In the genomic region with DNA sequence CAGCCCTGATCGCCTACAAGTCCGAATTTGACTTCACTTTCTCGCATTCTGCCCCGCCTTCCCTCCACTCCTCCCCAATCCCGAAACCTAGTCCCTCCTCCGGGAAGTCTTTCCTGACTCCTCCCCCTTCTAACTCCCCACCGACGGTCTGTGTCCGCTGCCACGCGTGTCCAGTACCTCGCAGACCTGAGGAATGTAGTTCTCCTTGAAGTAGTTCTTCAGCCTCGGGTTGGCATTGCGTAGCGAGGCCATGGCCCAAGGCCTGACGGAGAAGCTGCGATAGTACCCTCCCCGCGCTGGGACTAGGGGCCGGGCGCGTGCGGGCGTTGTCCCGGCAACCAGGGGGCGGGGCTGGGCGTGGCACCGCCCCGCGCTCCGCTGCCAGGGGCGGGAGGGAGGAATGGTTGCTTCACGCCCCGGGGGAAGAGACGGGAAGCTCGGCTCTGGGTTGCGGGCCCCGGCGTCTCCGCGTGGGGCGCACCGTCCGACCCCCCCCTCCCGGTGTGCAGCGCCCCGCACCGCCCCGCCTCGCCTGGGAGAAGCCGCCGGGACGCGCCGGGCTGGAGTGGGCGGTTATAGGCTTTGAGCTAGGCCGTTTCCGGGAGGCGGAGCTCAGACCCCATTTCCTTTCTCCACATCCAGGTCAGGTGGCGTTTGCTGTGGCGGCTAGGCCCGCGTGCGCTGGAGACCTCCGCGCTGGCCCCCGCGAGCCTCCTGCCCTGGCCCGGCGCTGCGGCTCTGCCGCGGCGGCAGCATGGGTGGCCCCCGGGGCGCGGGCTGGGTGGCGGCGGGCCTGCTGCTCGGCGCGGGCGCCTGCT, we compare ENCODE assay signal across 8 cellular contexts. TPM values are rescaled to one million over a fixed set of nuclear protein-coding genes. Genes with fewer than 3 reads are reported as not detected.
A peak's percentile ranks its signal among the peaks of the same experiment; 100 is the strongest.
DNase-seq lines count a peak whose midpoint lies in the region; ATAC-seq and TF ChIP-seq lines count a peak whose summit lies in the region.

A gene (plus strand): TSS at position 622 of the 818 bp plus-strand sequence. CDS start 133 bp downstream, at position 755.
A gene (minus strand): TSS at position 278 of the 818 bp plus-strand sequence.

- no peaks in the 10 kb centered on the region for H3K27me3 ChIP-seq in BE2C

- H3K9me3 ChIP-seq in BE2C: no peaks in the 10 kb centered on the region

- intact Hi-C loops in left colon (cut with DNase I, micrococcal nuclease): loop anchor here in 1 of 2 donors (5.0 kb wide), 1 partner anchor 73 kb away; a partner anchor contains a TSS

- ATAC-seq in HG03439 (IDR thresholded peaks at IDR 0.05; ENCODE audit: unreplicated experiment): peak; percentile 94
- peak; percentile 90 for ATAC-seq in left colon

- no peaks in the 10 kb centered on the region for H3K36me3 ChIP-seq in BE2C

- H3K4me1 ChIP-seq in BE2C: no peaks in the 10 kb centered on the region

- peak; percentile 92 for DNase-seq in BE2C
- DNase-seq in GM19238 (ENCODE audit: insufficient read length, low spot score): peak; percentile 84
- peak; percentile 86 for DNase-seq in NCI-H460 (ENCODE audit: extremely low read depth, low read depth)
- peak; percentile 82 for DNase-seq in activated CD4-positive, alpha-beta T cell treated with anti-CD3 and anti-CD28 coated beads for 24 hours (ENCODE audit: low read depth in 2 of 2)
- DNase-seq in choroid plexus epithelial cell (ENCODE audit: low read depth): peak; percentile 91
- peak; percentile 91 to 93 for DNase-seq in left colon
- peak; percentile 87 to 90 for DNase-seq in stimulated activated CD4-positive, alpha-beta T cell treated with anti-CD3 and anti-CD28 coated beads, Interleukin-1b, Interleukin-23, amount 100 ng/mL, for 4 hours (ENCODE audit: low read depth in 2 of 2)

- TF ChIP-seq CTCF in BE2C (IDR thresholded peaks at IDR 0.05; ENCODE audit: low read depth, low read length) (0 out of 2 replicates have a peak, but pooled peaks have one; percentile 10), choroid plexus epithelial cell (conservative IDR thresholded peaks at IDR 0.05; ENCODE audit: low read depth, low read length) (no peak)

- H3K4me3 ChIP-seq in BE2C (ENCODE audit: low read depth, low read length) (peak within 1 kb of the TSS; percentile 91), choroid plexus epithelial cell (ENCODE audit: low read depth, low read length) (peak within 1 kb of the TSS; percentile 95)

RNA-seq across cellular contexts. Expression of the first gene that starts in this region (rescaled TPM):
- 30.2 TPM for polyA plus RNA-seq in BE2C (2012; ENCODE audit: insufficient read depth, insufficient read length, low read depth)
- total RNA-seq in NCI-H460 (2014; rRNA removed; shearing (Covaris generic)): 64.6 and 73.8 TPM in 2 replicates
- polyA plus RNA-seq in NCI-H460 (2014; cell fraction: nucleus; rRNA removed): 19.3 and 35.4 TPM in 2 replicates
- total RNA-seq in left colon: 10 to 100 TPM; 26.4 to 28.4 TPM

RNA-seq across cellular contexts. Expression of the second gene that starts in this region (rescaled TPM):
- not detected for polyA plus RNA-seq in BE2C (2012; ENCODE audit: insufficient read depth, insufficient read length, low read depth)
- 38.7 and 40.6 TPM in 2 replicates for total RNA-seq in NCI-H460 (2014; rRNA removed; shearing (Covaris generic))
- polyA plus RNA-seq in NCI-H460 (2014; cell fraction: nucleus; rRNA removed): 1.1 and 7.4 TPM in 2 replicates
- total RNA-seq in left colon: 1 to 10 TPM in 1 of 2 donors, under 1 TPM in 1; 0.15 to 1.5 TPM

Comparison
In these comparisons a context has a peak if more than half of its experiments do, and no peak if none do; other contexts are left out.
1. Peak in every context shown above with its lines: DNase-seq, ATAC-seq and H3K4me3 ChIP-seq.
2. RNA of the second gene that starts in this region (total RNA-seq): 38.7 to 40.6 TPM in NCI-H460; 0.15 to 1.5 TPM in left colon; every median in the first group is over 10 times any median in the second.